11 cellular contexts compared by ENCODE assay signal in genomic region chr6:57177545-57178225, GRCh38. TPM values are rescaled to one million over a fixed set of nuclear protein-coding genes. Genes with fewer than 3 reads are reported as not detected.
DNase-seq lines count a peak whose midpoint lies in the region; ATAC-seq and TF ChIP-seq lines count a peak whose summit lies in the region.
"Had no signal": no experiment of that assay in that cellular context is flagged by ENCODE, and none has a peak within 500 bp of the region (broad histone marks: within the 10 kb centered on the region; RNA-seq: fewer than 3 reads in every experiment).

No MANE protein-coding gene starts in this region.

- peak; percentile 55 for DNase-seq in GM03348 (ENCODE audit: low spot score)
- peak in 1 of 2 donors; percentile 79 for DNase-seq in fibroblast of lung (ENCODE audit: low read depth in 2 of 2)
- no peak for DNase-seq in mesenchymal stem cell
- no peak for DNase-seq in stomach
- DNase-seq in left lobe of liver (ENCODE audit: low spot score), result no peak
- no peak for DNase-seq in activated CD8-positive, alpha-beta memory T cell treated with anti-CD3 and anti-CD28 coated beads, Interleukin-2, amount 50 U/mL, for 48 hours
- DNase-seq in MG63, result no peak
- DNase-seq: activated naive CD8-positive, alpha-beta T cell treated with anti-CD3 and anti-CD28 coated beads, Interleukin-2, amount 50 U/mL, for 24 hours had no signal

- H4K20me1 ChIP-seq in fibroblast of lung (ENCODE audit: control insufficient read depth, extremely low read depth, insufficient read depth, low read length), result no peaks in the 10 kb centered on the region

- H3K23ac ChIP-seq in mesenchymal stem cell (ENCODE audit: low read length in 2 of 2), result no peak overlapping the region

- no peaks in the 10 kb centered on the region for H3K27me3 ChIP-seq in fibroblast of lung (ENCODE audit: control insufficient read depth, insufficient read depth, low read length)
- no peaks in the 10 kb centered on the region for H3K27me3 ChIP-seq in mesenchymal stem cell (ENCODE audit: control insufficient read depth in 1 of 2, insufficient read depth in 1 of 2, low read length in 2 of 2)
- H3K27me3 ChIP-seq in stomach, result no peaks in the 10 kb centered on the region
- H3K27me3 ChIP-seq in MG63, result no peaks in the 10 kb centered on the region
- H3K27me3 ChIP-seq: BLaER1, SJSA1 had no signal

- H3K27ac ChIP-seq in fibroblast of lung (ENCODE audit: insufficient read depth, low read length), result no peak overlapping the region
- no peak overlapping the region for H3K27ac ChIP-seq in mesenchymal stem cell (ENCODE audit: low read length, poor library complexity, severe bottlenecking)
- peak overlapping the region; percentile 30 to 97 (median 89) for H3K27ac ChIP-seq in stomach
- H3K27ac ChIP-seq: BLaER1, SJSA1 had no signal

- H3K4ac ChIP-seq in mesenchymal stem cell (ENCODE audit: low read depth in 1 of 2, low read length in 2 of 2), result no peak overlapping the region

- H2AK5ac ChIP-seq in mesenchymal stem cell (ENCODE audit: low read length, severe bottlenecking), result no peak overlapping the region

- TF ChIP-seq CTCF in fibroblast of lung (conservative IDR thresholded peaks at IDR 0.05 in 1 of 2, IDR thresholded peaks at IDR 0.05 in 1 of 2; ENCODE audit: low read depth in 1 of 2, low read length in 2 of 2), result no peak
- no peak for TF ChIP-seq CTCF in stomach (IDR thresholded peaks at IDR 0.05)

- ATAC-seq in HG03095 (IDR thresholded peaks at IDR 0.05; ENCODE audit: unreplicated experiment), result no peak
- no peak for ATAC-seq in left lobe of liver
- ATAC-seq: activated naive CD8-positive, alpha-beta T cell treated with anti-CD3 and anti-CD28 coated beads, Interleukin-2, amount 50 U/mL, for 24 hours had no signal

- H3K14ac ChIP-seq in mesenchymal stem cell (ENCODE audit: low read length in 2 of 2), result no peak overlapping the region

- H3K4me1 ChIP-seq in fibroblast of lung (ENCODE audit: control insufficient read depth, extremely low read depth, insufficient read depth, low read length) (peaks cover 10% of the 10 kb centered on the region), mesenchymal stem cell (ENCODE audit: control insufficient read depth, insufficient read depth, low read depth, low read length) (no peaks in the 10 kb centered on the region), stomach (peaks cover 5 to 75% (median 35%) of the 10 kb centered on the region in 4 donors)

- H4K8ac ChIP-seq in mesenchymal stem cell (ENCODE audit: low read length), result no peak overlapping the region

- no peak overlapping the region for H4K91ac ChIP-seq in mesenchymal stem cell (ENCODE audit: low read length)

- 96% methylated on average over 11 of the region's 11 CpGs for WGBS in mesenchymal stem cell
- WGBS in stomach, 5 donors, result 50 to 75% (median 70%) methylated on average over 11 of the region's 11 CpGs

- H3K36me3 ChIP-seq in fibroblast of lung (ENCODE audit: control insufficient read depth, insufficient read depth, low read length) (no peaks in the 10 kb centered on the region), mesenchymal stem cell (ENCODE audit: control insufficient read depth in 1 of 2, insufficient read depth in 2 of 2, low read depth in 1 of 2, low read length in 2 of 2) (peaks cover 7 to 56% of the 10 kb centered on the region in 2 experiments), stomach (peaks cover 0 to 14% (median 7%) of the 10 kb centered on the region in 4 donors), MG63 (peaks cover 29% of the 10 kb centered on the region)

- TF ChIP-seq POLR2A in stomach (IDR thresholded peaks at IDR 0.05), result no peak

- peak overlapping the region in 2 of 4 experiments; percentile 21 to 34 for H3K4me3 ChIP-seq in fibroblast of lung (replicated peaks in 1 of 4; ENCODE audit: control extremely low read depth in 1 of 4, insufficient read depth in 1 of 4, low read depth in 3 of 4, low read length in 4 of 4)
- H3K4me3 ChIP-seq in mesenchymal stem cell (ENCODE audit: insufficient read depth in 1 of 2, low read depth in 1 of 2, low read length in 2 of 2), result peak overlapping the region in 1 of 2 experiments; percentile 71
- H3K4me3 ChIP-seq in stomach, result peak overlapping the region in 1 of 4 donors; percentile 17
- H3K4me3 ChIP-seq in MG63, result no peak overlapping the region
- H3K4me3 ChIP-seq: BLaER1, SJSA1 had no signal

- no peak overlapping the region for H3K9ac ChIP-seq in fibroblast of lung (ENCODE audit: insufficient read depth, low read length)
- peak overlapping the region; percentile 88 for H3K9ac ChIP-seq in mesenchymal stem cell (ENCODE audit: low read length)
- H3K9ac ChIP-seq: BLaER1 had no signal

- H3K79me2 ChIP-seq in fibroblast of lung (ENCODE audit: control insufficient read depth, insufficient read depth, low read length), result peaks cover 81% of the 10 kb centered on the region

- H2AFZ ChIP-seq in fibroblast of lung (ENCODE audit: low read length) (no peak overlapping the region), mesenchymal stem cell (ENCODE audit: low read depth, low read length) (no peak overlapping the region)

- no peak overlapping the region for H2BK5ac ChIP-seq in mesenchymal stem cell (ENCODE audit: low read depth, low read length, poor library complexity, severe bottlenecking)

- no peak overlapping the region for H2BK12ac ChIP-seq in mesenchymal stem cell (ENCODE audit: low read length in 2 of 2)

- H3K9me3 ChIP-seq in fibroblast of lung (ENCODE audit: control insufficient read depth, insufficient read depth, low read depth, low read length), result no peaks in the 10 kb centered on the region
- H3K9me3 ChIP-seq in mesenchymal stem cell (ENCODE audit: control insufficient read depth, low read length), result no peaks in the 10 kb centered on the region
- H3K9me3 ChIP-seq in stomach, result no peaks in the 10 kb centered on the region
- H3K9me3 ChIP-seq in MG63, result no peaks in the 10 kb centered on the region
- H3K9me3 ChIP-seq: BLaER1, SJSA1 had no signal

- H3K4me2 ChIP-seq in fibroblast of lung (ENCODE audit: extremely low read depth, insufficient read depth, low read length) (peak overlapping the region; percentile 55), mesenchymal stem cell (ENCODE audit: low read length, poor library complexity, severe bottlenecking) (no peak overlapping the region)
- H3K4me2 ChIP-seq: BLaER1 had no signal

- H2BK15ac ChIP-seq in mesenchymal stem cell (ENCODE audit: low read depth, poor library complexity, severe bottlenecking), result no peak overlapping the region

- intact Hi-C loops in stomach (cut with DNase I; ENCODE audit: low total_unique reads), result no loop called here

- TF ChIP-seq EP300 in stomach (IDR thresholded peaks at IDR 0.05), result no peak

- no peak overlapping the region for H3K18ac ChIP-seq in mesenchymal stem cell (ENCODE audit: low read depth in 1 of 2, low read length in 2 of 2)

- H3K79me1 ChIP-seq in mesenchymal stem cell (replicated peaks; ENCODE audit: low read length, poor library complexity, severe bottlenecking), result no peaks in the 10 kb centered on the region

- H2BK120ac ChIP-seq in mesenchymal stem cell (ENCODE audit: low read depth, low read length), result no peak overlapping the region

RNA-seq across cellular contexts. Expression of gene BAG2, which starts 5.6 kb away (rescaled TPM):
- total RNA-seq in fibroblast of lung (22.1 and 31.5 TPM in 2 replicates), stomach (10 to 100 TPM in 3 of 5 donors, 1 to 10 TPM in 2; 2.0 to 48.7 (median 19.8) TPM), left lobe of liver (2.5 TPM)
- polyA plus RNA-seq in fibroblast of lung (21.1 and 27.3 TPM in 2 replicates), stomach (1 to 10 TPM; 3.4 to 5.1 (median 3.8) TPM)
- polyA plus RNA-seq in fibroblast of lung (2012), result 15.0 and 20.4 TPM in 2 replicates
- polyA minus RNA-seq in fibroblast of lung (ENCODE audit: low replicate concordance), result 2.5 and 3.5 TPM in 2 replicates
- 5.6 TPM for polyA plus RNA-seq in mesenchymal stem cell (2013, experiment 1 of 2)
- 5.8 TPM for polyA plus RNA-seq in mesenchymal stem cell (2013, experiment 2 of 2)
- 12.3 and 14.3 TPM in 2 replicates for total RNA-seq in MG63 (2014; rRNA removed; shearing (Covaris generic); ENCODE audit: low replicate concordance)

RNA-seq across cellular contexts. Expression of gene RAB23, which starts 44.4 kb away (rescaled TPM):
- 50.8 and 68.0 TPM in 2 replicates for total RNA-seq in fibroblast of lung
- polyA plus RNA-seq in fibroblast of lung, result 41.4 and 61.2 TPM in 2 replicates
- 30.2 and 37.7 TPM in 2 replicates for polyA plus RNA-seq in fibroblast of lung (2012)
- polyA minus RNA-seq in fibroblast of lung (ENCODE audit: low replicate concordance), result 13.5 and 19.3 TPM in 2 replicates
- 21.7 TPM for polyA plus RNA-seq in mesenchymal stem cell (2013, experiment 1 of 2)
- 22.7 TPM for polyA plus RNA-seq in mesenchymal stem cell (2013, experiment 2 of 2)
- total RNA-seq in stomach, result 10 to 100 TPM; 11.1 to 51.3 (median 23.8) TPM
- 10 to 100 TPM in 2 of 3 donors, 1 to 10 TPM in 1; 5.5 to 11.3 (median 10.5) TPM for polyA plus RNA-seq in stomach
- 2.5 TPM for total RNA-seq in left lobe of liver
- 15.5 and 21.1 TPM in 2 replicates for total RNA-seq in MG63 (2014; rRNA removed; shearing (Covaris generic); ENCODE audit: low replicate concordance)

Comparison
In these comparisons a context has a peak if more than half of its experiments do, and no peak if none do; other contexts are left out.
1. H3K27ac ChIP-seq: peak in stomach (5 of 5); none in fibroblast of lung (single experiment) and mesenchymal stem cell (single experiment).